Comparison of ENCODE assay signal across 23 cellular contexts in the genomic region with DNA sequence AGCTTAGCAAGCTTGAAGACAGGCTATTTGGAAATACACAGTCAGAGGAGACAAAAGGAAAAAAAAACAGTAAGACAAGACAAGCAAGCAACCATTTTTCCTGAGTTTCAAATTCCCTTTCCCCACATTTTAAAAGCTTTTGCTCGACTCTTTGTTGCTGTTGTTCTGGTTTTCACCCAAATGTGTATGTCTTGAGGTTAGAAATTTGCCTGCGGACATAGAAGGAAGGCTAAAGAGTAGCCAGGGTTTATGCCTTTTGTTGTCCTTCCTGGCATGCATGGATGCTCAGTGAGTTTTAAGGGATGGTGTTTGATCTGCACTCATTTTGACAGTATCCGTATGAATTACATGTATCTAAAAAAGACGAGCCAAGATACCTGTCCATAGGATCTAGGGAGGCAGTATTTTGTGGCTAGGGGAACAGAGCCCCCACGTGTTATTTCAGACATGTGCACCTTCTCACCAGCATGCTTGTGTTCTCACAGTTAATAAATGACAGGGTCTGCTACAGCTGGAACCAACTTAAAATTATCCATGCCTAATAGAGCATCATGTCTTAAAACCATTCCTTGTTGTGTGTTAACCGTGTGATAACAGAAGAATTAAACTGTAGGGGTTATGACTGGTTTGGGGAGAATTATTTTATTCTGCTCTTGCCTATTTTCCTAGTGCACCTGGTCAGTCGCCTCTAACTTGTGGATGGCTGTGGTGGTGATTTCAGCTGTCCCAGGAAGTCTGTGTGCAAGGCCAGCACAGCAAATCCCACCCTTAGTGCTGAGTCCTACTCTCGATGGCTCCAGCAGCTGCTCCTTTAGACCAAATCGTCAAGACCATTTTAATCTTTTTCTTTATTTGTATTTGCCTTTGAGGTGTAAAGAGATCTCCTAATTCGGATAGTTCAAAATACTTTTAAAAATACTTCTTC. TPM values are rescaled to one million over a fixed set of nuclear protein-coding genes. Genes with fewer than 3 reads are reported as not detected.
"Had no signal": no experiment of that assay in that cellular context is flagged by ENCODE, and none has a peak within 500 bp of the region (broad histone marks: within the 10 kb centered on the region; RNA-seq: fewer than 3 reads in every experiment).

No MANE protein-coding gene starts in this region.

- H3K4me1 ChIP-seq: body of pancreas, prostate gland, upper lobe of left lung had no signal

- DNase-seq: activated CD4-positive, alpha-beta T cell treated with anti-CD3 and anti-CD28 coated beads, Interleukin-2, amount 10 ng/mL, durations not matched to agents 24 days and 14 days; activated CD8-positive, alpha-beta T cell treated with anti-CD3 and anti-CD28 coated beads for 36 hours; activated naive CD4-positive, alpha-beta T cell treated with Interleukin-2 at 50 U/mL for 16 hours; activated T-cell treated with anti-CD3 and anti-CD28 coated beads, Interleukin-2, amount 50 U/mL, for 1 hour; body of pancreas; central memory CD4-positive, alpha-beta T cell; endodermal cell; hypothalamus; islet precursor cell; right cardiac atrium; stimulated activated CD4-positive, alpha-beta T cell treated with anti-CD3 and anti-CD28 coated beads, Interleukin-4, amount 100 ng/mL, for 24 hours; upper lobe of left lung had no signal

- H3K9me3 ChIP-seq: body of pancreas, prostate gland, thoracic aorta, upper lobe of left lung had no signal

- H3K27ac ChIP-seq: body of pancreas, epithelial cell of prostate, prostate gland, thoracic aorta, upper lobe of left lung had no signal

- H3K9me3 Mint-ChIP-seq: activated CD4-positive, alpha-beta T cell treated with anti-CD3 and anti-CD28 coated beads, Interleukin-2, amount 10 ng/mL, durations not matched to agents 24 days and 14 days; activated CD8-positive, alpha-beta T cell treated with anti-CD3 and anti-CD28 coated beads for 36 hours; activated T-helper 2 cell treated with anti-CD3 and anti-CD28 coated beads, Interferon-gamma antibody, Interleukin-2, Interleukin-4, amounts not matched to agents 10 μg/mL and 5 μg/mL and 100 μg/mL, durations not matched to agents 14 hours and 24 hours and 36 hours; endodermal cell; stimulated activated effector memory CD8-positive, alpha-beta T cell treated with anti-CD3 and anti-CD28 coated beads, Interleukin-12 subunit alpha, Interleukin-12 subunit beta, amount 100 ng/mL, for 72 hours; T-helper 1 cell treated with Interleukin-12 subunit alpha and Interleukin-12 subunit beta and Interleukin-4 antibody, amounts not matched to agents 30 μg/mL and 1 μg/mL, for 36 hours had no signal

- H3K36me3 ChIP-seq: prostate gland, thoracic aorta, upper lobe of left lung had no signal

- FAIRE-seq: colon, frontal cortex had no signal

- H3K4me3 Mint-ChIP-seq: activated CD4-positive, alpha-beta T cell treated with anti-CD3 and anti-CD28 coated beads, Interleukin-2, amount 10 ng/mL, durations not matched to agents 24 days and 14 days; activated CD8-positive, alpha-beta T cell treated with anti-CD3 and anti-CD28 coated beads for 36 hours; endodermal cell; stimulated activated effector memory CD8-positive, alpha-beta T cell treated with anti-CD3 and anti-CD28 coated beads, Interleukin-12 subunit alpha, Interleukin-12 subunit beta, amount 100 ng/mL, for 72 hours; T-helper 1 cell treated with Interleukin-12 subunit alpha and Interleukin-12 subunit beta and Interleukin-4 antibody, amounts not matched to agents 30 μg/mL and 1 μg/mL, for 36 hours had no signal

- H3K4me3 ChIP-seq: body of pancreas, lung, prostate gland, thoracic aorta, upper lobe of left lung had no signal

- H3K27ac Mint-ChIP-seq: activated CD4-positive, alpha-beta T cell treated with anti-CD3 and anti-CD28 coated beads, Interleukin-2, amount 10 ng/mL, durations not matched to agents 24 days and 14 days; activated CD8-positive, alpha-beta T cell treated with anti-CD3 and anti-CD28 coated beads for 36 hours; activated T-helper 2 cell treated with anti-CD3 and anti-CD28 coated beads, Interferon-gamma antibody, Interleukin-2, Interleukin-4, amounts not matched to agents 10 μg/mL and 5 μg/mL and 100 μg/mL, durations not matched to agents 14 hours and 24 hours and 36 hours; endodermal cell; stimulated activated effector memory CD8-positive, alpha-beta T cell treated with anti-CD3 and anti-CD28 coated beads, Interleukin-12 subunit alpha, Interleukin-12 subunit beta, amount 100 ng/mL, for 72 hours; T-helper 1 cell treated with Interleukin-12 subunit alpha and Interleukin-12 subunit beta and Interleukin-4 antibody, amounts not matched to agents 30 μg/mL and 1 μg/mL, for 36 hours had no signal

- H3K36me3 Mint-ChIP-seq: stimulated activated effector memory CD8-positive, alpha-beta T cell treated with anti-CD3 and anti-CD28 coated beads, Interleukin-12 subunit alpha, Interleukin-12 subunit beta, amount 100 ng/mL, for 72 hours had no signal

- H3K4me1 Mint-ChIP-seq: activated CD4-positive, alpha-beta T cell treated with anti-CD3 and anti-CD28 coated beads, Interleukin-2, amount 10 ng/mL, durations not matched to agents 24 days and 14 days; stimulated activated effector memory CD8-positive, alpha-beta T cell treated with anti-CD3 and anti-CD28 coated beads, Interleukin-12 subunit alpha, Interleukin-12 subunit beta, amount 100 ng/mL, for 72 hours had no signal

- ATAC-seq: activated CD8-positive, alpha-beta T cell treated with anti-CD3 and anti-CD28 coated beads for 36 hours; body of pancreas; left lobe of liver; right cardiac atrium; stimulated activated effector memory CD8-positive, alpha-beta T cell treated with anti-CD3 and anti-CD28 coated beads, Interleukin-12 subunit alpha, Interleukin-12 subunit beta, amount 100 ng/mL, for 72 hours had no signal

- H3K27me3 ChIP-seq: body of pancreas had no signal

RNA-seq across cellular contexts. Expression of gene WIPF3, which starts 9.1 kb away (rescaled TPM):
- total RNA-seq: activated CD4-positive, alpha-beta T cell treated with anti-CD3 and anti-CD28 coated beads, Interleukin-2, amount 10 ng/mL, durations not matched to agents 24 days and 14 days; activated CD8-positive, alpha-beta T cell treated with anti-CD3 and anti-CD28 coated beads for 36 hours; activated T-helper 2 cell treated with anti-CD3 and anti-CD28 coated beads, Interferon-gamma antibody, Interleukin-2, Interleukin-4, amounts not matched to agents 10 μg/mL and 5 μg/mL and 100 μg/mL, durations not matched to agents 14 hours and 24 hours and 36 hours; osteoblast had no signal
